24 cellular contexts compared by ENCODE assay signal in the genomic region with DNA sequence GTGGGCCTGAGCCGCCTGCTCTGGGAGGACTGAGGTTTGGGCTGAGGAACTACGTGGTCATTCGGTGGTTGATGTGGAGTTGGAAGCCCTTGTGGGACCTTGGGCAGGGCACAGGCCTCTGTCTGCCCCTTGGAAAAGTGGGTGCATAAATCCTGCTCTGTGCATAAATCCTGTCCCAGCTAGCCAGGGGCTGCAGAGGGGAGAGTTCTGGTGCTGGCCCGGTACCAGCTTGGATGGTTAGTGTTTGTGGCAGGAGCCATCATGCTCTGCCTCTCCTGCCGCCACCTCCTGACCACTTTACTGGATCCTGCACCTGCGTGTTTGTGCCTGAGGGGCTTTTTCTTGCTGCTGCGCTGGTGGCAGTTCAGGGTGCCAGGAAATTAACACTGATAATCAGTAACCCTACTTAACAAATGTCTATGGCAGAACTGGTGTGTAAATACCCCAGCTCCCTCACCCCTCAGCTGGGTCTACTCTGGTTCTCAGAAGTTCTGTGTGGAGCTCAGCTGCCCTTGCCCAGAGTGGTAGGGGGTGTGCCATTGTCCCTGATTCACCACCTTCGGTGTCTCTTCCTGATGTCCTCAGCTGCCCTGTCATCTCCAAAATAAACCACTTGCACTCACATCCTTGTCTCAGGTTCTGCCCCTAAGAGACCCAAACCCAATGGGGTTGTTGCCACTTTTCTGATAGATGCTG.
DNase-seq lines count a peak whose midpoint lies in the region; ATAC-seq, FAIRE-seq and TF ChIP-seq lines count a peak whose summit lies in the region.
"Had no signal": no experiment of that assay in that cellular context is flagged by ENCODE, and none has a peak within 500 bp of the region (broad histone marks: within the 10 kb centered on the region; RNA-seq: fewer than 3 reads in every experiment).

No MANE protein-coding gene starts in this region.

- intact Hi-C loops in psoas muscle (cut with DNase I): no loop called here

- no peak overlapping the region for H3K4me3 Mint-ChIP-seq in naive thymus-derived CD8-positive, alpha-beta T cell
- H3K4me3 Mint-ChIP-seq: activated B cell treated with CpG ODN at 0.5 μM for 24 hours; activated CD8-positive, alpha-beta T cell treated with anti-CD3 and anti-CD28 coated beads for 36 hours; activated naive CD4-positive, alpha-beta T cell treated with anti-CD3 and anti-CD28 coated beads for 36 hours; activated T-cell treated with anti-CD3 and anti-CD28 coated beads, Interleukin-2, amount 50 U/mL, for 24 hours; stimulated activated effector memory CD8-positive, alpha-beta T cell treated with anti-CD3 and anti-CD28 coated beads, Interleukin-12 subunit alpha, Interleukin-12 subunit beta, amount 100 ng/mL, for 72 hours had no signal

- H3K9me3 ChIP-seq in GM23248 (ENCODE audit: low read depth) (no peaks in the 10 kb centered on the region), SJSA1 (replicated peaks) (no peaks in the 10 kb centered on the region), iPS-20b (ENCODE audit: insufficient read depth, low read depth, low read length) (no peaks in the 10 kb centered on the region), psoas muscle (no peaks in the 10 kb centered on the region)
- H3K9me3 ChIP-seq: neutrophil, thyroid gland had no signal

- H3K36me3 ChIP-seq in GM23248 (ENCODE audit: low read depth) (no peaks in the 10 kb centered on the region), SJSA1 (peaks cover 24% of the 10 kb centered on the region), iPS-20b (ENCODE audit: insufficient read depth, low read depth, low read length) (no peaks in the 10 kb centered on the region), psoas muscle (ENCODE audit: insufficient read depth in 1 of 2, low read depth in 1 of 2) (no peaks in the 10 kb centered on the region)
- H3K36me3 ChIP-seq: neutrophil, thyroid gland had no signal

- H3K9me3 Mint-ChIP-seq in naive thymus-derived CD8-positive, alpha-beta T cell: peaks cover 0 to 3% (median 0%) of the 10 kb centered on the region in 9 donors
- H3K9me3 Mint-ChIP-seq: activated B cell treated with CpG ODN at 0.5 μM for 24 hours; activated CD8-positive, alpha-beta T cell treated with anti-CD3 and anti-CD28 coated beads for 36 hours; activated naive CD4-positive, alpha-beta T cell treated with anti-CD3 and anti-CD28 coated beads for 36 hours; activated T-cell treated with anti-CD3 and anti-CD28 coated beads, Interleukin-2, amount 50 U/mL, for 24 hours; stimulated activated effector memory CD8-positive, alpha-beta T cell treated with anti-CD3 and anti-CD28 coated beads, Interleukin-12 subunit alpha, Interleukin-12 subunit beta, amount 100 ng/mL, for 72 hours had no signal

- H3K27ac ChIP-seq in GM23248 (no peak overlapping the region; the same call in 1 of the 2 replicates), SJSA1 (peak overlapping the region; percentile 47), iPS-20b (ENCODE audit: low read length) (no peak overlapping the region), psoas muscle (peak overlapping the region; percentile 82)
- H3K27ac ChIP-seq: neutrophil had no signal

- POLR2A ChIA-PET in naive thymus-derived CD8-positive, alpha-beta T cell (lab: Charles Lee): no interaction called here

- no peak for TF ChIP-seq CTCF in psoas muscle (IDR thresholded peaks at IDR 0.05)

- H3K9ac ChIP-seq in GM23248: no peak overlapping the region
- H3K9ac ChIP-seq in iPS-20b (ENCODE audit: low read depth, low read length): peak overlapping the region; percentile 47; the same call in 1 of the 2 replicates

- H3K4me1 Mint-ChIP-seq in naive thymus-derived CD8-positive, alpha-beta T cell: no peaks in the 10 kb centered on the region
- H3K4me1 Mint-ChIP-seq: activated B cell treated with CpG ODN at 0.5 μM for 24 hours; stimulated activated effector memory CD8-positive, alpha-beta T cell treated with anti-CD3 and anti-CD28 coated beads, Interleukin-12 subunit alpha, Interleukin-12 subunit beta, amount 100 ng/mL, for 72 hours had no signal

- H3K27me3 ChIP-seq in GM23248 (replicated peaks; ENCODE audit: insufficient read depth) (no peaks in the 10 kb centered on the region), SJSA1 (replicated peaks) (no peaks in the 10 kb centered on the region), iPS-20b (ENCODE audit: insufficient read depth, low read length) (no peaks in the 10 kb centered on the region), psoas muscle (ENCODE audit: insufficient read depth in 3 of 3, low read length in 2 of 3) (no peaks in the 10 kb centered on the region)
- H3K27me3 ChIP-seq: neutrophil, thyroid gland had no signal

- H3K27me3 Mint-ChIP-seq in naive thymus-derived CD8-positive, alpha-beta T cell: peaks cover 0 to 11% (median 0%) of the 10 kb centered on the region in 5 donors
- H3K27me3 Mint-ChIP-seq: activated B cell treated with CpG ODN at 0.5 μM for 24 hours; activated CD8-positive, alpha-beta T cell treated with anti-CD3 and anti-CD28 coated beads for 36 hours; activated T-cell treated with anti-CD3 and anti-CD28 coated beads, Interleukin-2, amount 50 U/mL, for 24 hours had no signal

- DNase-seq in GM23248 (no peak), SJSA1 (ENCODE audit: low read depth in 1 of 2, low spot score in 2 of 2) (no peak), psoas muscle (peak in 1 of 2 donors; percentile 59), NCI-H1436 treated with DMSO at 0.1 percent for 48 hours (lab: John Stamatoyannopoulos, UW) (no peak), iPS-NIHi11 (ENCODE audit: low spot score) (no peak), HTR-8/SVneo (ENCODE audit: insufficient read length, low spot score) (no peak)
- DNase-seq in naive thymus-derived CD8-positive, alpha-beta T cell: no peak
- DNase-seq: activated B cell treated with CpG ODN at 0.5 μM for 24 hours; activated CD8-positive, alpha-beta T cell treated with anti-CD3 and anti-CD28 coated beads for 36 hours; activated naive CD4-positive, alpha-beta T cell treated with anti-CD3 and anti-CD28 coated beads for 36 hours; activated T-cell treated with anti-CD3 and anti-CD28 coated beads, Interleukin-2, amount 50 U/mL, for 24 hours; DND-41; Kasumi-1; NCI-H1105; NCI-H2107; NCI-H526; SHP77 treated with DMSO at 0.1 percent for 48 hours; T-helper 2 cell; thyroid gland had no signal

- in situ Hi-C loops in GM23248 (cut with MboI): no loop called here

- no peaks in the 10 kb centered on the region for H3K9me2 ChIP-seq in GM23248 (ENCODE audit: insufficient read depth)

- H3K79me2 ChIP-seq in GM23248 (ENCODE audit: insufficient read depth): peaks cover 55% of the 10 kb centered on the region

- no peak overlapping the region for H2AFZ ChIP-seq in GM23248

- peak; percentile 35 to 75 (median 56) for ATAC-seq in psoas muscle
- ATAC-seq in naive thymus-derived CD8-positive, alpha-beta T cell: no peak
- ATAC-seq: activated CD8-positive, alpha-beta T cell treated with anti-CD3 and anti-CD28 coated beads for 36 hours; stimulated activated effector memory CD8-positive, alpha-beta T cell treated with anti-CD3 and anti-CD28 coated beads, Interleukin-12 subunit alpha, Interleukin-12 subunit beta, amount 100 ng/mL, for 72 hours had no signal

- H3F3A ChIP-seq in GM23248 (ENCODE audit: insufficient read depth): no peaks in the 10 kb centered on the region

- no peaks in the 10 kb centered on the region for H3K36me3 Mint-ChIP-seq in naive thymus-derived CD8-positive, alpha-beta T cell

- H3K27ac Mint-ChIP-seq in naive thymus-derived CD8-positive, alpha-beta T cell: no peak overlapping the region
- H3K27ac Mint-ChIP-seq: activated B cell treated with CpG ODN at 0.5 μM for 24 hours; activated CD8-positive, alpha-beta T cell treated with anti-CD3 and anti-CD28 coated beads for 36 hours; activated naive CD4-positive, alpha-beta T cell treated with anti-CD3 and anti-CD28 coated beads for 36 hours; activated T-cell treated with anti-CD3 and anti-CD28 coated beads, Interleukin-2, amount 50 U/mL, for 24 hours; stimulated activated effector memory CD8-positive, alpha-beta T cell treated with anti-CD3 and anti-CD28 coated beads, Interleukin-12 subunit alpha, Interleukin-12 subunit beta, amount 100 ng/mL, for 72 hours had no signal

- FAIRE-seq in HTR-8/SVneo (lab: Jason Lieb, UNC): no peak
- FAIRE-seq: colon, keratinocyte had no signal

- 92 to 94% methylated on average over 8 of the region's 8 CpGs for WGBS in GM23248 (ENCODE audit: low coverage in 1 of 2, low lambda C conversion rate in 2 of 2, missing lambda C conversion rate in 2 of 2), 2 experiments
- WGBS in psoas muscle, 3 donors: 77 to 85% (median 84%) methylated on average over 8 of the region's 8 CpGs

- no peaks in the 10 kb centered on the region for H4K20me1 ChIP-seq in GM23248 (ENCODE audit: insufficient read depth)

- peak overlapping the region; percentile 50 for H3K4me2 ChIP-seq in GM23248 (ENCODE audit: unreplicated experiment)

- H3K4me1 ChIP-seq in GM23248 (ENCODE audit: insufficient read depth) (peaks cover 12% of the 10 kb centered on the region), SJSA1 (replicated peaks) (peaks cover 22% of the 10 kb centered on the region), iPS-20b (ENCODE audit: insufficient read depth, low read length) (peaks cover 27% of the 10 kb centered on the region), psoas muscle (peaks cover 39% of the 10 kb centered on the region)
- H3K4me1 ChIP-seq: thyroid gland had no signal

- H3K4me3 ChIP-seq in GM23248 (no peak overlapping the region), SJSA1 (no peak overlapping the region), iPS-20b (ENCODE audit: low read length) (peak overlapping the region; percentile 45; the same call in 1 of the 2 replicates), psoas muscle (peak overlapping the region; percentile 47)
- H3K4me3 ChIP-seq: thyroid gland had no signal

Comparison
In these comparisons a context has a peak if more than half of its experiments do, and no peak if none do; other contexts are left out.
1. H3K27ac ChIP-seq: peak in SJSA1 (single experiment) and psoas muscle (single experiment); none in GM23248 (single experiment) and iPS-20b (single experiment).
2. H3K4me3 ChIP-seq: peak in iPS-20b (single experiment) and psoas muscle (single experiment); none in GM23248 (single experiment) and SJSA1 (single experiment).
3. ATAC-seq: peak in psoas muscle (4 of 4); none in naive thymus-derived CD8-positive, alpha-beta T cell (0 of 2).